Comparison of ENCODE assay signal across 8 cellular contexts in genomic region chr11:5690216-5690615, GRCh38. TPM values are rescaled to one million over a fixed set of nuclear protein-coding genes. Genes with fewer than 3 reads are reported as not detected.
A peak's percentile ranks its signal among the peaks of the same experiment; 100 is the strongest.
DNase-seq lines count a peak whose midpoint lies in the region; ATAC-seq, FAIRE-seq and TF ChIP-seq lines count a peak whose summit lies in the region.

No MANE protein-coding gene starts in this region.

- in situ Hi-C loops in HepG2 (cut with HindIII; ENCODE audit: extremely low pct_ligation_motif_present, low pct_unique_long_range_greater_than_20kb) (no loop called here), mammary epithelial cell (cut with MboI; ENCODE audit: low sequenced_read_pairs in 2 of 2) (no loop called here)

- POLR2A ChIA-PET in HepG2 (lab: Yijun Ruan, JAX), result no interaction called here

- H3K27ac Mint-ChIP-seq in memory B cell, result peak overlapping the region; percentile 97

- H3K4me3 Mint-ChIP-seq in memory B cell, result peak overlapping the region; percentile 100

- H3K36me3 ChIP-seq in liver (ENCODE audit: control insufficient read depth in 4 of 4, insufficient read depth in 3 of 4, low read depth in 1 of 4, low read length in 3 of 4) (no peaks in the 10 kb centered on the region), HepG2 (replicated peaks in 1 of 2; ENCODE audit: control insufficient read depth in 1 of 2, insufficient read depth in 2 of 2, low read length in 2 of 2) (no peaks in the 10 kb centered on the region), mammary epithelial cell (ENCODE audit: insufficient read depth, low read length) (no peaks in the 10 kb centered on the region), aorta (ENCODE audit: control insufficient read depth in 1 of 2, insufficient read depth in 2 of 2, low read length in 1 of 2) (peaks cover 0 to 3% of the 10 kb centered on the region in 2 donors)

- dilution Hi-C loops in mammary epithelial cell (cut with HindIII; ENCODE audit: low sequenced_read_pairs), result no loop called here

- H3K27ac ChIP-seq in liver (ENCODE audit: low read depth in 1 of 2, low read length in 2 of 2) (peak overlapping the region; percentile 71 to 76), HepG2 (ENCODE audit: extremely low read length, insufficient read depth, low read length) (no peak overlapping the region), mammary epithelial cell (ENCODE audit: insufficient read depth, low read depth, low read length) (peak overlapping the region; percentile 67), aorta (ENCODE audit: low read depth in 1 of 2, low read length in 2 of 2) (peak overlapping the region; percentile 94 to 98)

- TF ChIP-seq CTCF in liver (IDR thresholded peaks at IDR 0.05; ENCODE audit: low read depth, low read length, missing input control), result no peak
- TF ChIP-seq CTCF in HepG2 (CRISPR knock-in tag; IDR thresholded peaks at IDR 0.05), result no peak
- TF ChIP-seq CTCF in mammary epithelial cell (conservative IDR thresholded peaks at IDR 0.05 in 1 of 2, IDR thresholded peaks at IDR 0.05 in 1 of 2; ENCODE audit: extremely low read depth in 1 of 2, insufficient read depth in 1 of 2, low read depth in 1 of 2, low read length in 2 of 2), result no peak

- CTCF ChIA-PET in HepG2 (lab: Yijun Ruan, JAX; ENCODE audit: low intra/inter-chr PET ratio, low total read pairs) (no interaction called here), mammary epithelial cell (lab: Charles Lee; ENCODE audit: low non-redundant PET) (interaction anchor here (0.6 kb wide), 1 partner anchor 11 kb away, joined by 3 read pairs; no protein-coding TSS in a partner anchor)

- DNase-seq in HepG2 (ENCODE audit: low spot score), result no peak
- DNase-seq in mammary epithelial cell, result peak; percentile 29
- DNase-seq in memory B cell (ENCODE audit: low spot score in 2 of 2), result no peak
- no peak for DNase-seq in aorta
- no peak for DNase-seq in NCI-H2171 (lab: John Stamatoyannopoulos, UW)

- H3K27me3 ChIP-seq in liver (ENCODE audit: control insufficient read depth in 4 of 4, insufficient read depth in 4 of 4, low read length in 3 of 4) (no peaks in the 10 kb centered on the region), HepG2 (ENCODE audit: control insufficient read depth in 1 of 2, insufficient read depth in 2 of 2, low read length in 2 of 2) (no peaks in the 10 kb centered on the region; a peak in 1 of 5 replicates), mammary epithelial cell (ENCODE audit: insufficient read depth, low read length) (no peaks in the 10 kb centered on the region), aorta (ENCODE audit: control insufficient read depth in 1 of 2, insufficient read depth in 2 of 2, low read length in 1 of 2) (no peaks in the 10 kb centered on the region)

- H3K4me1 Mint-ChIP-seq in memory B cell, result peaks cover 29% of the 10 kb centered on the region

- H2AFZ ChIP-seq in HepG2 (ENCODE audit: low read length) (no peak overlapping the region), mammary epithelial cell (ENCODE audit: low read depth, low read length) (peak overlapping the region; percentile 81)

- H3K9ac ChIP-seq in liver (ENCODE audit: low read depth in 1 of 2, low read length in 2 of 2), result peak overlapping the region; percentile 30 to 48
- H3K9ac ChIP-seq in HepG2 (ENCODE audit: insufficient read depth, low read depth, low read length), result no peak overlapping the region
- peak overlapping the region; percentile 46 for H3K9ac ChIP-seq in mammary epithelial cell (ENCODE audit: insufficient read depth, low read length)

- H4K20me1 ChIP-seq in HepG2 (ENCODE audit: insufficient read depth, low read length) (no peaks in the 10 kb centered on the region), mammary epithelial cell (ENCODE audit: insufficient read depth, low read length) (no peaks in the 10 kb centered on the region)

- H3K4me2 ChIP-seq in HepG2 (ENCODE audit: low read depth, low read length), result no peak overlapping the region
- H3K4me2 ChIP-seq in mammary epithelial cell (ENCODE audit: insufficient read depth, low read depth, low read length), result peak overlapping the region; percentile 87

- H3K4me3 ChIP-seq in liver (ENCODE audit: low read depth in 1 of 3, low read length in 3 of 3), result peak overlapping the region; percentile 16 to 39 (median 30)
- H3K4me3 ChIP-seq in HepG2 (replicated peaks in 1 of 3; ENCODE audit: insufficient read depth in 1 of 3, low read depth in 2 of 3, low read length in 3 of 3), result no peak overlapping the region
- H3K4me3 ChIP-seq in mammary epithelial cell (replicated peaks in 1 of 3; ENCODE audit: insufficient read depth in 1 of 3, low read depth in 2 of 3, low read length in 3 of 3), result peak overlapping the region; percentile 31 to 57 (median 40)
- peak overlapping the region; percentile 84 for H3K4me3 ChIP-seq in aorta (ENCODE audit: low read length in 2 of 2)

- no peak for ATAC-seq in HepG2
- no peak for ATAC-seq in memory B cell (ENCODE audit: low read depth)
- ATAC-seq in aorta (ENCODE audit: low FRiP score), result peak; percentile 80
- ATAC-seq in GM19324 (IDR thresholded peaks at IDR 0.05; ENCODE audit: low FRiP score, unreplicated experiment), result no peak
- no peak for ATAC-seq in HG02588 (IDR thresholded peaks at IDR 0.05; ENCODE audit: unreplicated experiment)

- no peak for FAIRE-seq in HepG2 (lab: Jason Lieb, UNC)

- intact Hi-C loops in HepG2 (cut with micrococcal nuclease; ENCODE audit: unreplicated experiment), result no loop called here
- intact Hi-C loops in mammary epithelial cell (cut with micrococcal nuclease), result no loop called here
- intact Hi-C loops in aorta (cut with DNase I), result loop anchor here in 1 of 2 donors (5.0 kb wide), 1 partner anchor 88 kb away; no protein-coding TSS in a partner anchor

- H3K9me3 Mint-ChIP-seq in memory B cell, result no peaks in the 10 kb centered on the region

- peaks cover 23% of the 10 kb centered on the region for H3K36me3 Mint-ChIP-seq in memory B cell

- no peaks in the 10 kb centered on the region for H3K9me3 ChIP-seq in liver (ENCODE audit: control insufficient read depth in 4 of 4, low read length in 3 of 4)
- H3K9me3 ChIP-seq in HepG2 (ENCODE audit: low read length), result no peaks in the 10 kb centered on the region
- no peaks in the 10 kb centered on the region for H3K9me3 ChIP-seq in mammary epithelial cell (replicated peaks; ENCODE audit: insufficient read depth, low read length)
- H3K9me3 ChIP-seq in aorta (ENCODE audit: control insufficient read depth, low read length), result no peaks in the 10 kb centered on the region

- TF ChIP-seq RAD21 in liver (IDR thresholded peaks at IDR 0.05) (no peak), HepG2 (CRISPR knock-in tag; IDR thresholded peaks at IDR 0.05) (no peak)

- no TSS peak for BruUV-seq in HepG2 (replicated peaks; lab: Mats Ljungman, UMichigan)
- no TSS peak for BruUV-seq in mammary epithelial cell (replicated peaks; lab: Mats Ljungman, UMichigan)

- H3K27me3 Mint-ChIP-seq in memory B cell, result no peaks in the 10 kb centered on the region

- WGBS in liver, result 40% methylated on average over 5 of the region's 5 CpGs
- 57% methylated on average over 5 of the region's 5 CpGs for WGBS in HepG2 (ENCODE audit: low lambda C conversion rate)
- 5% methylated on average over 5 of the region's 5 CpGs for WGBS in mammary epithelial cell (ENCODE audit: low coverage, missing lambda C conversion rate)
- 1 to 6% methylated on average over 5 of the region's 5 CpGs for WGBS in aorta, 2 donors

- H3K79me2 ChIP-seq in HepG2 (ENCODE audit: insufficient read depth, low read length), result no peaks in the 10 kb centered on the region
- peaks cover 25% of the 10 kb centered on the region for H3K79me2 ChIP-seq in mammary epithelial cell (ENCODE audit: insufficient read depth, low read length)

- TF ChIP-seq POLR2A in HepG2 (IDR thresholded peaks at IDR 0.05; ENCODE audit: insufficient read depth in 1 of 2, low read depth in 2 of 2, low read length in 2 of 2), result no peak

- TF ChIP-seq EP300 in HepG2 (IDR thresholded peaks at IDR 0.05; ENCODE audit: low read depth in 2 of 2, low read length in 2 of 2) (no peak), HepG2 (CRISPR knock-in tag; IDR thresholded peaks at IDR 0.05; ENCODE audit: borderline replicate concordance) (no peak)

- H3K4me1 ChIP-seq in liver (ENCODE audit: control insufficient read depth in 4 of 4, insufficient read depth in 4 of 4, low read length in 3 of 4) (peaks cover 0 to 6% (median 3%) of the 10 kb centered on the region in 4 donors), HepG2 (ENCODE audit: insufficient read depth, low read length) (no peaks in the 10 kb centered on the region), mammary epithelial cell (ENCODE audit: insufficient read depth, low read length) (peaks cover 23% of the 10 kb centered on the region), aorta (ENCODE audit: control insufficient read depth in 1 of 2, insufficient read depth in 2 of 2, low read length in 2 of 2) (peaks cover 0 to 4% of the 10 kb centered on the region in 2 donors)

RNA-seq across cellular contexts. Expression of gene TRIM22, which starts 0.6 kb away (rescaled TPM):
- total RNA-seq in liver (10 to 100 TPM; 11.5 to 21.6 TPM), HepG2 (2016; rRNA removed; fragmentation: Illumina TruSeq; extraction: Trizol) (2.2 and 2.4 TPM in 2 replicates), mammary epithelial cell (10 to 100 TPM; 57.7 to 89.0 TPM), aorta (100 to 1,000 TPM in 1 of 2 donors, 10 to 100 TPM in 1; 71.4 to 109 TPM)
- polyA plus RNA-seq in liver (1 to 10 TPM; 3.6 to 7.6 TPM), HepG2 (2011; rRNA removed) (3.2 and 3.4 TPM in 2 replicates), mammary epithelial cell (35.9 TPM), aorta (100 to 1,000 TPM in 1 of 2 donors, 10 to 100 TPM in 1; 39.9 to 110 TPM)
- total RNA-seq in HepG2 (2016; cell fraction: cytosol; rRNA removed; fragmentation: Illumina TruSeq; extraction: Trizol; ENCODE audit: low read depth), result 0.18 TPM in 1 of 2 replicates, not detected in the other
- total RNA-seq in HepG2 (2016; cell fraction: insoluble cytoplasmic fraction; rRNA removed; fragmentation: Illumina TruSeq; extraction: Trizol), result 2.5 and 2.9 TPM in 2 replicates
- 0.43 and 0.59 TPM in 2 replicates for total RNA-seq in HepG2 (2016; cell fraction: membrane; rRNA removed; fragmentation: Illumina TruSeq; extraction: Trizol)
- total RNA-seq in HepG2 (2016; cell fraction: nucleus; rRNA removed; fragmentation: Illumina TruSeq; extraction: Trizol), result 2.6 and 3.7 TPM in 2 replicates
- 0.63 and 1.5 TPM in 2 replicates for polyA plus RNA-seq in HepG2 (2011; cell fraction: cytosol; rRNA removed)
- 4.6 and 7.1 TPM in 2 replicates for polyA plus RNA-seq in HepG2 (2011; cell fraction: nucleus; rRNA removed)
- polyA plus RNA-seq in HepG2 (2012), result 1.5 and 4.6 TPM in 2 replicates
- polyA plus RNA-seq in HepG2 (2016; cell fraction: cytosol; fragmentation: Illumina TruSeq; extraction: Trizol; ENCODE audit: low read depth), result 0.10 and 0.29 TPM in 2 replicates
- 1.6 and 2.4 TPM in 2 replicates for polyA plus RNA-seq in HepG2 (2016; cell fraction: insoluble cytoplasmic fraction; fragmentation: Illumina TruSeq; extraction: Trizol; ENCODE audit: low read depth)
- polyA plus RNA-seq in HepG2 (2016; cell fraction: membrane; fragmentation: Illumina TruSeq; extraction: Trizol; ENCODE audit: low read depth), result 0.16 and 0.17 TPM in 2 replicates
- polyA plus RNA-seq in HepG2 (2016; cell fraction: nucleus; fragmentation: Illumina TruSeq; extraction: Trizol; ENCODE audit: insufficient read depth, low read depth), result 4.4 and 5.1 TPM in 2 replicates
- polyA minus RNA-seq in HepG2 (2011; rRNA and poly(A)+ RNA removed; ENCODE audit: low replicate concordance), result 0.37 and 2.1 TPM in 2 replicates
- polyA minus RNA-seq in HepG2 (2011; cell fraction: cytosol; rRNA and poly(A)+ RNA removed), result 0.70 and 0.99 TPM in 2 replicates
- polyA minus RNA-seq in HepG2 (2011; cell fraction: nucleus; rRNA and poly(A)+ RNA removed), result 3.3 and 7.7 TPM in 2 replicates
- polyA minus RNA-seq in mammary epithelial cell, result 38.2 TPM

RNA-seq across cellular contexts. Expression of gene TRIM5, which starts 5.3 kb away (rescaled TPM):
- total RNA-seq in liver (10 to 100 TPM; 16.3 to 20.2 TPM), HepG2 (2016; rRNA removed; fragmentation: Illumina TruSeq; extraction: Trizol) (13.1 and 19.9 TPM in 2 replicates), mammary epithelial cell (10 to 100 TPM; 19.8 to 28.3 TPM), aorta (10 to 100 TPM; 38.8 to 42.0 TPM)
- polyA plus RNA-seq in liver (1 to 10 TPM; 7.8 to 9.9 TPM), HepG2 (2011; rRNA removed) (7.0 and 7.8 TPM in 2 replicates), mammary epithelial cell (18.1 TPM), aorta (10 to 100 TPM; 16.0 to 21.0 TPM)
- total RNA-seq in HepG2 (2016; cell fraction: cytosol; rRNA removed; fragmentation: Illumina TruSeq; extraction: Trizol; ENCODE audit: low read depth), result 1.2 and 1.4 TPM in 2 replicates
- 14.0 and 18.8 TPM in 2 replicates for total RNA-seq in HepG2 (2016; cell fraction: insoluble cytoplasmic fraction; rRNA removed; fragmentation: Illumina TruSeq; extraction: Trizol)
- 3.9 and 5.4 TPM in 2 replicates for total RNA-seq in HepG2 (2016; cell fraction: membrane; rRNA removed; fragmentation: Illumina TruSeq; extraction: Trizol)
- 12.2 and 15.5 TPM in 2 replicates for total RNA-seq in HepG2 (2016; cell fraction: nucleus; rRNA removed; fragmentation: Illumina TruSeq; extraction: Trizol)
- 3.5 and 6.0 TPM in 2 replicates for polyA plus RNA-seq in HepG2 (2011; cell fraction: cytosol; rRNA removed)
- 4.2 and 7.6 TPM in 2 replicates for polyA plus RNA-seq in HepG2 (2011; cell fraction: nucleus; rRNA removed)
- 5.2 and 6.9 TPM in 2 replicates for polyA plus RNA-seq in HepG2 (2012)
- polyA plus RNA-seq in HepG2 (2016; cell fraction: cytosol; fragmentation: Illumina TruSeq; extraction: Trizol; ENCODE audit: low read depth), result 0.83 and 0.87 TPM in 2 replicates
- 13.8 and 14.0 TPM in 2 replicates for polyA plus RNA-seq in HepG2 (2016; cell fraction: insoluble cytoplasmic fraction; fragmentation: Illumina TruSeq; extraction: Trizol; ENCODE audit: low read depth)
- polyA plus RNA-seq in HepG2 (2016; cell fraction: membrane; fragmentation: Illumina TruSeq; extraction: Trizol; ENCODE audit: low read depth), result 2.4 and 3.1 TPM in 2 replicates
- polyA plus RNA-seq in HepG2 (2016; cell fraction: nucleus; fragmentation: Illumina TruSeq; extraction: Trizol; ENCODE audit: insufficient read depth, low read depth), result 13.1 and 13.2 TPM in 2 replicates
- polyA minus RNA-seq in HepG2 (2011; rRNA and poly(A)+ RNA removed; ENCODE audit: low replicate concordance), result 6.2 and 13.6 TPM in 2 replicates
- 5.2 and 5.9 TPM in 2 replicates for polyA minus RNA-seq in HepG2 (2011; cell fraction: cytosol; rRNA and poly(A)+ RNA removed)
- polyA minus RNA-seq in HepG2 (2011; cell fraction: nucleus; rRNA and poly(A)+ RNA removed), result 12.1 and 13.2 TPM in 2 replicates
- 20.9 TPM for polyA minus RNA-seq in mammary epithelial cell

RNA-seq across cellular contexts. Expression of gene OR56B1, which starts 46.0 kb away (rescaled TPM):
- total RNA-seq in liver (not detected), HepG2 (2016; rRNA removed; fragmentation: Illumina TruSeq; extraction: Trizol) (not detected in 2 replicates), mammary epithelial cell (not detected), aorta (under 1 TPM; 0.24 to 0.26 TPM)
- polyA plus RNA-seq in liver (not detected), HepG2 (2011; rRNA removed) (not detected in 2 replicates), mammary epithelial cell (not detected), aorta (not detected)
- not detected in 2 replicates for total RNA-seq in HepG2 (2016; cell fraction: cytosol; rRNA removed; fragmentation: Illumina TruSeq; extraction: Trizol; ENCODE audit: low read depth)
- total RNA-seq in HepG2 (2016; cell fraction: insoluble cytoplasmic fraction; rRNA removed; fragmentation: Illumina TruSeq; extraction: Trizol), result not detected in 2 replicates
- not detected in 2 replicates for total RNA-seq in HepG2 (2016; cell fraction: membrane; rRNA removed; fragmentation: Illumina TruSeq; extraction: Trizol)
- total RNA-seq in HepG2 (2016; cell fraction: nucleus; rRNA removed; fragmentation: Illumina TruSeq; extraction: Trizol), result not detected in 2 replicates
- polyA plus RNA-seq in HepG2 (2011; cell fraction: cytosol; rRNA removed), result not detected in 2 replicates
- not detected in 2 replicates for polyA plus RNA-seq in HepG2 (2011; cell fraction: nucleus; rRNA removed)
- not detected in 2 replicates for polyA plus RNA-seq in HepG2 (2012)
- not detected in 2 replicates for polyA plus RNA-seq in HepG2 (2016; cell fraction: cytosol; fragmentation: Illumina TruSeq; extraction: Trizol; ENCODE audit: low read depth)
- polyA plus RNA-seq in HepG2 (2016; cell fraction: insoluble cytoplasmic fraction; fragmentation: Illumina TruSeq; extraction: Trizol; ENCODE audit: low read depth), result not detected in 2 replicates
- polyA plus RNA-seq in HepG2 (2016; cell fraction: membrane; fragmentation: Illumina TruSeq; extraction: Trizol; ENCODE audit: low read depth), result not detected in 2 replicates
- polyA plus RNA-seq in HepG2 (2016; cell fraction: nucleus; fragmentation: Illumina TruSeq; extraction: Trizol; ENCODE audit: insufficient read depth, low read depth), result not detected in 2 replicates
- polyA minus RNA-seq in HepG2 (2011; rRNA and poly(A)+ RNA removed; ENCODE audit: low replicate concordance), result 0.16 TPM in 1 of 2 replicates, not detected in the other
- not detected in 2 replicates for polyA minus RNA-seq in HepG2 (2011; cell fraction: cytosol; rRNA and poly(A)+ RNA removed)
- polyA minus RNA-seq in HepG2 (2011; cell fraction: nucleus; rRNA and poly(A)+ RNA removed), result not detected in 2 replicates
- not detected for polyA minus RNA-seq in mammary epithelial cell

Comparison
In these comparisons a context has a peak if more than half of its experiments do, and no peak if none do; other contexts are left out.
1. H3K4me3 ChIP-seq: peak in liver (3 of 3), mammary epithelial cell (3 of 3) and aorta (2 of 2); none in HepG2 (0 of 3).